ENCODE assay signal across 5 cellular contexts in the genomic region with DNA sequence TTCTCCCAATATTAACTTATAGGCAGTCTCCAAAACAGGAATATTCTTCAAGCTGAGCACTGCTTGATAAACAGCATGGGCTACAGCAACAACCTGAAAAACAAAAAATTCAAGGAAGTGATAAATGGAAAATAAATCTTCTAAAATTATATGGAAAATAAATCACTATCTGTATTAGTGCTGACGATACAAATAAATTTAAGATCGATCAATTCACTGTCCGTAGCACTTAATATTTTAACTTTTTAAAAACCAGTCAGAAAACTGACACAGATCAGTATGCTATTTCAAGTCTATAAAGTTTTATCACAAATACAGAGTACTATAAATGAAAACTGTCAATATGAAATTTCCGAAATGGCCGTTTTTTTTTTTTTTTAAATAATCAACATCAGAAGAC. TPM values are rescaled to one million over a fixed set of nuclear protein-coding genes. Genes with fewer than 3 reads are reported as not detected.
DNase-seq lines count a peak whose midpoint lies in the region; ATAC-seq, FAIRE-seq and TF ChIP-seq lines count a peak whose summit lies in the region.
"Not testable (repeated sequence)": the region's sequence is repeated elsewhere in the genome, so short reads cannot be mapped to it uniquely, and the experiment has no call there.

No MANE protein-coding gene starts in this region.

- H4K20me1 ChIP-seq in IMR-90 (ENCODE audit: insufficient read depth, low read length); K562 (replicated peaks; ENCODE audit: control insufficient read depth, insufficient read depth, low read length); HepG2 (ENCODE audit: insufficient read depth, low read length): not testable (repeated sequence)

- H3K79me1 ChIP-seq in IMR-90 (ENCODE audit: low read depth in 1 of 2, low read length in 2 of 2): not testable (repeated sequence)

- not testable (repeated sequence) for H4K5ac ChIP-seq in IMR-90 (ENCODE audit: low read depth, low read length)

- not testable (repeated sequence) for H4K91ac ChIP-seq in IMR-90 (ENCODE audit: insufficient read depth, low read depth, low read length)

- H2AFZ ChIP-seq in IMR-90 (replicated peaks; ENCODE audit: low read length, poor library complexity); K562 (ENCODE audit: low read depth, low read length); HepG2 (ENCODE audit: low read length): not testable (repeated sequence)

- H3K27me3 Mint-ChIP-seq in activated CD8-positive, alpha-beta T cell treated with anti-CD3 and anti-CD28 coated beads for 36 hours: not testable (repeated sequence)

- not testable (repeated sequence) for ATAC-seq in A549; IMR-90 (ENCODE audit: low read depth); activated CD8-positive, alpha-beta T cell treated with anti-CD3 and anti-CD28 coated beads for 36 hours; K562; HepG2

- WGBS in A549 (ENCODE audit: missing lambda C conversion rate): 92% methylated on average over 5 of the region's 5 CpGs
- no CpG with 5 or more reads among the region's 5 CpGs for WGBS in IMR-90 (ENCODE audit: extremely low coverage in 2 of 2, insufficient read length in 1 of 2), 2 experiments
- 95% methylated on average over 5 of the region's 5 CpGs for WGBS in K562 (ENCODE audit: insufficient coverage, low coverage, missing lambda C conversion rate)
- 96% methylated on average over 5 of the region's 5 CpGs for WGBS in HepG2 (ENCODE audit: low lambda C conversion rate)

- H2BK5ac ChIP-seq in IMR-90 (ENCODE audit: low read depth, low read length, poor library complexity, severe bottlenecking): not testable (repeated sequence)

- H3K36me3 Mint-ChIP-seq in activated CD8-positive, alpha-beta T cell treated with anti-CD3 and anti-CD28 coated beads for 36 hours (ENCODE audit: low read depth): peaks cover 19% of the 10 kb centered on the region

- not testable (repeated sequence) for H3K9me1 ChIP-seq in IMR-90 (ENCODE audit: insufficient read depth, low read length); K562 (ENCODE audit: control insufficient read depth, insufficient read depth, low read length)

- FAIRE-seq in A549 (lab: Jason Lieb, UNC); K562 (lab: Jason Lieb, UNC); HepG2 (lab: Jason Lieb, UNC): not testable (repeated sequence)

- H3K56ac ChIP-seq in IMR-90 (ENCODE audit: extremely low read depth, insufficient read depth, low read length): not testable (repeated sequence)

- not testable (repeated sequence) for H3K9me3 Mint-ChIP-seq in activated CD8-positive, alpha-beta T cell treated with anti-CD3 and anti-CD28 coated beads for 36 hours

- H3K27ac Mint-ChIP-seq in activated CD8-positive, alpha-beta T cell treated with anti-CD3 and anti-CD28 coated beads for 36 hours: peak overlapping the region; percentile 34

- not testable (repeated sequence) for H3K4me3 ChIP-seq in A549; IMR-90 (ENCODE audit: insufficient read depth, low read depth, low read length); K562; HepG2 (replicated peaks in 1 of 3; ENCODE audit: insufficient read depth in 1 of 3, low read depth in 2 of 3, low read length in 3 of 3)

- not testable (repeated sequence) for H3K9me3 ChIP-seq in A549; IMR-90 (ENCODE audit: control insufficient read depth, insufficient read depth, low read length); K562 (replicated peaks; ENCODE audit: control insufficient read depth, insufficient read depth, low read depth, low read length); HepG2 (ENCODE audit: low read length)

- POLR2A ChIA-PET in A549 (lab: Yijun Ruan, JAX); IMR-90 (lab: Charles Lee; ENCODE audit: unreplicated experiment); activated CD8-positive, alpha-beta T cell treated with anti-CD3 and anti-CD28 coated beads for 36 hours (lab: Charles Lee); K562 (lab: Yijun Ruan, JAX); HepG2 (lab: Yijun Ruan, JAX): not testable (repeated sequence)

- not testable (repeated sequence) for H3K9ac ChIP-seq in IMR-90 (ENCODE audit: low read depth, low read length); K562 (ENCODE audit: insufficient read depth in 1 of 2, low read depth in 2 of 2, low read length in 2 of 2); HepG2 (ENCODE audit: insufficient read depth, low read depth, low read length)

- in situ Hi-C loops in IMR-90 (cut with MboI; ENCODE audit: low sequenced_read_pairs); K562 (cut with MboI); HepG2 (cut with HindIII; ENCODE audit: extremely low pct_ligation_motif_present, low pct_unique_long_range_greater_than_20kb): not testable (repeated sequence)

- not testable (repeated sequence) for H3K27me3 ChIP-seq in IMR-90 (ENCODE audit: control insufficient read depth, insufficient read depth, low read length); K562 (ENCODE audit: control insufficient read depth in 2 of 2, insufficient read depth in 2 of 2, low read length in 2 of 2); HepG2 (ENCODE audit: control insufficient read depth in 1 of 2, insufficient read depth in 2 of 2, low read length in 2 of 2)

- H2BK15ac ChIP-seq in IMR-90 (ENCODE audit: low read depth, low read length): not testable (repeated sequence)

- not testable (repeated sequence) for H3K4me2 ChIP-seq in A549; IMR-90 (ENCODE audit: low read depth, low read length); K562 (ENCODE audit: insufficient read depth, low read length); HepG2 (ENCODE audit: low read depth, low read length)

- not testable (repeated sequence) for TF ChIP-seq POLR2A in A549 (IDR thresholded peaks at IDR 0.05; ENCODE audit: low read length); IMR-90 (IDR thresholded peaks at IDR 0.05; ENCODE audit: low read depth, low read length); K562 (conservative IDR thresholded peaks at IDR 0.05); HepG2 (IDR thresholded peaks at IDR 0.05; ENCODE audit: insufficient read depth in 1 of 2, low read depth in 2 of 2, low read length in 2 of 2)

- H3K14ac ChIP-seq in IMR-90 (replicated peaks; ENCODE audit: low read depth, low read length): not testable (repeated sequence)

- not testable (repeated sequence) for H3K4me1 Mint-ChIP-seq in activated CD8-positive, alpha-beta T cell treated with anti-CD3 and anti-CD28 coated beads for 36 hours (ENCODE audit: low read depth)

- CTCF ChIA-PET in A549 (lab: Yijun Ruan, JAX); IMR-90 (lab: Yijun Ruan, JAX); activated CD8-positive, alpha-beta T cell treated with anti-CD3 and anti-CD28 coated beads for 36 hours (lab: Charles Lee); K562 (lab: Yijun Ruan, JAX; ENCODE audit: low intra/inter-chr PET ratio); HepG2 (lab: Yijun Ruan, JAX; ENCODE audit: low intra/inter-chr PET ratio, low total read pairs): not testable (repeated sequence)

- H3K4ac ChIP-seq in IMR-90 (ENCODE audit: low read depth, low read length): not testable (repeated sequence)

- dilution Hi-C loops in IMR-90 (cut with HindIII; ENCODE audit: low sequenced_read_pairs, unreplicated experiment): not testable (repeated sequence)

- H3K36me3 ChIP-seq in IMR-90 (ENCODE audit: control insufficient read depth, insufficient read depth, low read length): not testable (repeated sequence)
- H3K36me3 ChIP-seq in K562 (ENCODE audit: control insufficient read depth, insufficient read depth, low read length): peaks cover 31% of the 10 kb centered on the region; the same call in 1 of the 3 replicates
- H3K36me3 ChIP-seq in HepG2 (replicated peaks in 1 of 2; ENCODE audit: control insufficient read depth in 1 of 2, insufficient read depth in 2 of 2, low read length in 2 of 2): peaks cover 19 to 49% of the 10 kb centered on the region in 2 experiments

- H3K27ac ChIP-seq in A549; IMR-90 (ENCODE audit: insufficient read depth, low read length); K562 (ENCODE audit: extremely low read depth, low read depth, low read length); HepG2 (ENCODE audit: extremely low read length, insufficient read depth, low read length): not testable (repeated sequence)

- H3K4me1 ChIP-seq in A549; IMR-90 (ENCODE audit: control insufficient read depth, insufficient read depth, low read length); K562 (replicated peaks in 1 of 2; ENCODE audit: control insufficient read depth in 2 of 2, insufficient read depth in 2 of 2, low read length in 2 of 2); HepG2 (ENCODE audit: insufficient read depth, low read length): not testable (repeated sequence)

- not testable (repeated sequence) for H2BK120ac ChIP-seq in IMR-90 (ENCODE audit: low read depth, low read length)

- not testable (repeated sequence) for H4K8ac ChIP-seq in IMR-90 (ENCODE audit: low read depth in 2 of 2, low read length in 2 of 2)

- not testable (repeated sequence) for H3K79me2 ChIP-seq in K562 (ENCODE audit: control insufficient read depth, insufficient read depth, low read length); HepG2 (ENCODE audit: insufficient read depth, low read length)

- BruUV-seq in IMR-90 (replicated peaks; lab: Mats Ljungman, UMichigan); K562 (replicated peaks; lab: Mats Ljungman, UMichigan); HepG2 (replicated peaks; lab: Mats Ljungman, UMichigan): not testable (repeated sequence)

- H2AK9ac ChIP-seq in IMR-90 (replicated peaks; ENCODE audit: low read depth, low read length, poor library complexity): not testable (repeated sequence)

- H3K23ac ChIP-seq in IMR-90 (ENCODE audit: low read depth, low read length): not testable (repeated sequence)

- not testable (repeated sequence) for H3K4me3 Mint-ChIP-seq in activated CD8-positive, alpha-beta T cell treated with anti-CD3 and anti-CD28 coated beads for 36 hours

- not testable (repeated sequence) for DNase-seq in A549 (ENCODE audit: low read depth in 1 of 2, low spot score in 1 of 2); IMR-90; activated CD8-positive, alpha-beta T cell treated with anti-CD3 and anti-CD28 coated beads for 36 hours; K562 (ENCODE audit: extremely low read depth in 1 of 4, low spot score in 3 of 4); HepG2 (ENCODE audit: low spot score)

- not testable (repeated sequence) for TF ChIP-seq RAD21 in A549 (conservative IDR thresholded peaks at IDR 0.05 in 1 of 2, IDR thresholded peaks at IDR 0.05 in 1 of 2); IMR-90 (IDR thresholded peaks at IDR 0.05; ENCODE audit: low read length); K562 (CRISPR knock-in tag; conservative IDR thresholded peaks at IDR 0.05 in 1 of 2, IDR thresholded peaks at IDR 0.05 in 1 of 2); HepG2 (CRISPR knock-in tag; IDR thresholded peaks at IDR 0.05)

- intact Hi-C loops in IMR-90 (cut with micrococcal nuclease): loop anchor here (1.0 kb wide), 1 partner anchor 43 kb away; no protein-coding TSS in a partner anchor
- intact Hi-C loops in activated CD8-positive, alpha-beta T cell treated with anti-CD3 and anti-CD28 coated beads for 36 hours (cut with micrococcal nuclease); K562 (cut with micrococcal nuclease); HepG2 (cut with micrococcal nuclease; ENCODE audit: unreplicated experiment): not testable (repeated sequence)

- not testable (repeated sequence) for H2BK20ac ChIP-seq in IMR-90 (ENCODE audit: low read depth, low read length)

- not testable (repeated sequence) for TF ChIP-seq CTCF in A549 (IDR thresholded peaks at IDR 0.05); IMR-90 (conservative IDR thresholded peaks at IDR 0.05; ENCODE audit: low read depth, low read length); activated CD8-positive, alpha-beta T cell treated with anti-CD3 and anti-CD28 coated beads for 36 hours (IDR thresholded peaks at IDR 0.05); K562 (IDR thresholded peaks at IDR 0.05 in 2 of 3, conservative IDR thresholded peaks at IDR 0.05 in 1 of 3; ENCODE audit: insufficient read depth in 2 of 3, low read depth in 1 of 3, low read length in 3 of 3); HepG2 (CRISPR knock-in tag; IDR thresholded peaks at IDR 0.05)

- TF ChIP-seq EP300 in A549 (IDR thresholded peaks at IDR 0.05); K562 (IDR thresholded peaks at IDR 0.05; ENCODE audit: low read length); HepG2 (IDR thresholded peaks at IDR 0.05; ENCODE audit: low read depth in 2 of 2, low read length in 2 of 2); HepG2 (CRISPR knock-in tag; IDR thresholded peaks at IDR 0.05; ENCODE audit: borderline replicate concordance): not testable (repeated sequence)

- not testable (repeated sequence) for H3K18ac ChIP-seq in IMR-90 (ENCODE audit: low read depth, low read length)

- not testable (repeated sequence) for H2AK5ac ChIP-seq in IMR-90 (ENCODE audit: low read depth, low read length)

RNA-seq across cellular contexts. Expression of a gene that starts 49.9 kb away (rescaled TPM):
- 59.4 and 63.8 TPM in 2 replicates for polyA plus RNA-seq in A549 (2011; rRNA removed)
- 10.1 and 11.0 TPM in 2 replicates for polyA plus RNA-seq in A549 (2012; cell fraction: cytosol; rRNA removed)
- polyA plus RNA-seq in A549 (2012; cell fraction: nucleus; rRNA removed): 10.1 and 16.0 TPM in 2 replicates
- 14.4 to 18.3 TPM (median 15.7 TPM) in 3 replicates for polyA plus RNA-seq in A549 (2017; fragmentation: RNase III; extraction: RNeasy Plus Mini Kit Qiagen cat#74134 plus additional on column Dnase treatment)
- 144 and 180 TPM in 2 replicates for polyA minus RNA-seq in A549 (2011; rRNA and poly(A)+ RNA removed)
- total RNA-seq in IMR-90 (2012; rRNA removed): 53.8 and 55.8 TPM in 2 replicates
- polyA plus RNA-seq in IMR-90 (2012; rRNA removed): 11.1 and 13.4 TPM in 2 replicates
- polyA plus RNA-seq in IMR-90 (2012; cell fraction: cytosol; rRNA removed): 2.4 and 3.5 TPM in 2 replicates
- 5.5 and 29.9 TPM in 2 replicates for polyA plus RNA-seq in IMR-90 (2012; cell fraction: nucleus; rRNA removed; ENCODE audit: low replicate concordance)
- 100 to 1,000 TPM; 103 to 108 TPM for total RNA-seq in activated CD8-positive, alpha-beta T cell treated with anti-CD3 and anti-CD28 coated beads for 36 hours
- total RNA-seq in K562 (2011; cell fraction: chromatin; rRNA removed; ENCODE audit: low replicate concordance): 356 and 852 TPM in 2 replicates
- total RNA-seq in K562 (2011; cell fraction: nucleolus; rRNA removed): 116 and 155 TPM in 2 replicates
- 296 and 413 TPM in 2 replicates for total RNA-seq in K562 (2011; cell fraction: nucleoplasm; rRNA removed)
- total RNA-seq in K562 (2014; rRNA removed): 23.2 and 23.5 TPM in 2 replicates
- 37.6 and 43.3 TPM in 2 replicates for total RNA-seq in K562 (2014; rRNA removed; fragmentation: Illumina TruSeq; extraction: Trizol)
- total RNA-seq in K562 (2015; rRNA removed; fragmentation: Illumina TruSeq; extraction: Trizol): 35.2 and 35.4 TPM in 2 replicates
- total RNA-seq in K562 (2021): 54.8 and 59.4 TPM in 2 replicates
- 30.9 and 41.1 TPM in 2 replicates for polyA plus RNA-seq in K562 (2011; rRNA removed)
- 13.9 and 19.5 TPM in 2 replicates for polyA plus RNA-seq in K562 (2011; cell fraction: cytosol; rRNA removed)
- 58.5 and 66.6 TPM in 2 replicates for polyA plus RNA-seq in K562 (2011; cell fraction: nucleus; rRNA removed)
- polyA plus RNA-seq in K562 (2012): 19.1 and 22.5 TPM in 2 replicates
- 28.3 and 32.0 TPM in 2 replicates for polyA plus RNA-seq in K562 (2014; fragmentation: Illumina TruSeq; extraction: Trizol)
- polyA plus RNA-seq in K562 (2014; fragmentation: Nextera tagmentation; extraction: Ambion mirVana): 1 to 10 TPM; 3.4 to 3.7 TPM
- polyA plus RNA-seq in K562 (2014; rRNA removed): 24.1 and 24.4 TPM in 2 replicates
- 250 and 261 TPM in 2 replicates for polyA minus RNA-seq in K562 (2011; rRNA and poly(A)+ RNA removed)
- 38.0 and 68.0 TPM in 2 replicates for polyA minus RNA-seq in K562 (2011; cell fraction: cytosol; rRNA and poly(A)+ RNA removed)
- polyA minus RNA-seq in K562 (2011; cell fraction: nucleus; rRNA and poly(A)+ RNA removed): 126 and 193 TPM in 2 replicates
- 53.7 and 72.7 TPM in 2 replicates for total RNA-seq in HepG2 (2016; rRNA removed; fragmentation: Illumina TruSeq; extraction: Trizol)
- 52.2 and 56.7 TPM in 2 replicates for total RNA-seq in HepG2 (2016; cell fraction: cytosol; rRNA removed; fragmentation: Illumina TruSeq; extraction: Trizol; ENCODE audit: low read depth)
- total RNA-seq in HepG2 (2016; cell fraction: insoluble cytoplasmic fraction; rRNA removed; fragmentation: Illumina TruSeq; extraction: Trizol): 50.1 and 65.9 TPM in 2 replicates
- 45.7 and 53.5 TPM in 2 replicates for total RNA-seq in HepG2 (2016; cell fraction: membrane; rRNA removed; fragmentation: Illumina TruSeq; extraction: Trizol)
- 131 and 149 TPM in 2 replicates for total RNA-seq in HepG2 (2016; cell fraction: nucleus; rRNA removed; fragmentation: Illumina TruSeq; extraction: Trizol)
- 39.1 and 48.7 TPM in 2 replicates for polyA plus RNA-seq in HepG2 (2011; rRNA removed)
- 16.8 and 24.6 TPM in 2 replicates for polyA plus RNA-seq in HepG2 (2011; cell fraction: cytosol; rRNA removed)
- polyA plus RNA-seq in HepG2 (2011; cell fraction: nucleus; rRNA removed): 87.4 and 101 TPM in 2 replicates
- polyA plus RNA-seq in HepG2 (2012): 39.6 and 43.6 TPM in 2 replicates
- 2.1 and 2.8 TPM in 2 replicates for polyA plus RNA-seq in HepG2 (2016; cell fraction: cytosol; fragmentation: Illumina TruSeq; extraction: Trizol; ENCODE audit: low read depth)
- 29.8 and 31.4 TPM in 2 replicates for polyA plus RNA-seq in HepG2 (2016; cell fraction: insoluble cytoplasmic fraction; fragmentation: Illumina TruSeq; extraction: Trizol; ENCODE audit: low read depth)
- polyA plus RNA-seq in HepG2 (2016; cell fraction: membrane; fragmentation: Illumina TruSeq; extraction: Trizol; ENCODE audit: low read depth): 4.7 and 5.7 TPM in 2 replicates
- 100 and 114 TPM in 2 replicates for polyA plus RNA-seq in HepG2 (2016; cell fraction: nucleus; fragmentation: Illumina TruSeq; extraction: Trizol; ENCODE audit: insufficient read depth, low read depth)
- polyA minus RNA-seq in HepG2 (2011; rRNA and poly(A)+ RNA removed; ENCODE audit: low replicate concordance): 109 and 150 TPM in 2 replicates
- polyA minus RNA-seq in HepG2 (2011; cell fraction: cytosol; rRNA and poly(A)+ RNA removed): 67.3 and 79.2 TPM in 2 replicates
- polyA minus RNA-seq in HepG2 (2011; cell fraction: nucleus; rRNA and poly(A)+ RNA removed): 508 and 586 TPM in 2 replicates
